8 cellular contexts compared by ENCODE assay signal in the genomic region with DNA sequence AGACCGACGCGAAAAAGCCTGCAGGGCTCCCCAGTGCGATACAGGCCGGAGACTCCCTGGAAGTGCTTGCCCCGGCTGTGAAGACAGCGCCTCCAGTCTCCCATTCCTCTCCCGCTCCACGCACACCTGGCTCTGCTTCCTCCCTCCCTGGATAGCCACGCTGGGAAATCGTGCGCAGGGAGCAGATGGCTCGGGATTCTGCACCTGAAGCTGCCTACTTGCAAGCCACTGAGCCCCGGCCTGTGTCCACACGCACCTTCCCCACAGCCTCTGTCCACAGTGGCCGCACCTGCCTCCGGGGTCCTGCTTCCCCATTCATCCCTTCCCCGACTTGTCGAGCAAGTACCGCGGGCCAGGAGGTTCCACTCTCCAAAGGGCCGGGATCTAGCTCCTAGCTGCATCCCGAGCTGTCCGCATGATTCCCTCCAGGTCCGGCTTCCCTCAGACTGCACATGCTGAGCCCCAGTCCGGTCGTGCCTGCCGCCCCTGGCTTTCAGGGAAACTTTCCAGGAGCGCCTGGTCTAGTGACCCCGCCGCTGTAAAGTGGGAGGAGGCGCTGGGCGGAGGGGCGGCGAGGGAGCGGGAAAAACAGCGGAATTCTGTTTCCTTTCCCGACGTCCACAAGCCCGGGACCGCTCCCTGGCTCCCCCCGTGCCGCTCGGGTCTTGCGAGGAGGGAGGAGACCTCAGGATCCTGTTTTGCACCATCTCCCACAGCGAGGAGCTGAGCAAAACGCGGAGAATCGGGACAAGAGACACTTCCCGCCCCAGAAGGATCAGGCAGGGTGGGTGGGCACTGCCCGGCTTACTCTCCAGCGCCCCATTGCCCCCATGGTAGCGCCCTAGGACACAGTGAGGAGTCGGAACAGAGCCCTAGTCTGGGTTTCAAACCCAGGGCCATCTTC. TPM values are rescaled to one million over a fixed set of nuclear protein-coding genes. Genes with fewer than 3 reads are reported as not detected.
DNase-seq lines count a peak whose midpoint lies in the region; ATAC-seq and TF ChIP-seq lines count a peak whose summit lies in the region.

No MANE protein-coding gene starts in this region.

- H3K27me3 ChIP-seq in stomach smooth muscle (ENCODE audit: control insufficient read depth in 1 of 2, insufficient read depth in 2 of 2, low read length in 2 of 2), result no peaks in the 10 kb centered on the region

- peaks cover 19% of the 10 kb centered on the region for H3K4me1 ChIP-seq in stomach smooth muscle (ENCODE audit: control insufficient read depth, insufficient read depth, low read length)

- peak; percentile 10 for ATAC-seq in left lobe of liver
- ATAC-seq in GM21737 (IDR thresholded peaks at IDR 0.05; ENCODE audit: unreplicated experiment), result no peak

- no peaks in the 10 kb centered on the region for H3K9me3 ChIP-seq in stomach smooth muscle (ENCODE audit: control insufficient read depth in 2 of 2, low read length in 2 of 2)

- TF ChIP-seq CTCF in AG09309 (IDR thresholded peaks at IDR 0.05; ENCODE audit: control insufficient read depth, insufficient read depth, low read depth, low read length, missing control alignments) (no peak), LNCaP clone FGC (IDR thresholded peaks at IDR 0.05; ENCODE audit: control insufficient read depth, extremely low read depth, insufficient read depth) (no peak)

- H3K27ac ChIP-seq in stomach smooth muscle (ENCODE audit: low read length), result peak overlapping the region; percentile 78

- H3K4me3 ChIP-seq in AG09309 (ENCODE audit: control insufficient read depth, low read depth, low read length), result peak overlapping the region; percentile 46
- H3K4me3 ChIP-seq in LNCaP clone FGC (ENCODE audit: low read depth, low read length), result peak overlapping the region; percentile 72
- H3K4me3 ChIP-seq in stomach smooth muscle (ENCODE audit: low read length in 2 of 2), result peak overlapping the region; percentile 83 to 97

- DNase-seq in AG09309 (ENCODE audit: low read depth), result no peak
- DNase-seq in LNCaP clone FGC (ENCODE audit: low read depth), result no peak
- DNase-seq in cerebellar cortex (ENCODE audit: low spot score), result peak; percentile 72
- DNase-seq in left lobe of liver (ENCODE audit: low spot score), result peak; percentile 45
- DNase-seq in AML-193 (lab: John Stamatoyannopoulos, UW), result no peak
- DNase-seq in NK-92 (lab: John Stamatoyannopoulos, UW; ENCODE audit: unreplicated experiment), result no peak

- peak overlapping the region; percentile 67 to 75 for H3K9ac ChIP-seq in stomach smooth muscle (ENCODE audit: low read length in 2 of 2)

- H3K36me3 ChIP-seq in stomach smooth muscle (ENCODE audit: control insufficient read depth in 2 of 2, insufficient read depth in 2 of 2, low read length in 2 of 2), result no peaks in the 10 kb centered on the region

RNA-seq across cellular contexts. Expression of a gene that starts 2.0 kb away (rescaled TPM):
- 7.9 TPM for total RNA-seq in left lobe of liver

Comparison
In these comparisons a context has a peak if more than half of its experiments do, and no peak if none do; other contexts are left out.
1. DNase-seq: peak in cerebellar cortex (single experiment) and left lobe of liver (single experiment); none in AG09309 (single experiment), LNCaP clone FGC (single experiment), AML-193 (0 of 2) and NK-92 (single experiment).
2. Peak in every context shown above with its lines, with median percentiles within 50 percentile points of each other: H3K4me3 ChIP-seq.